8 cellular contexts compared by ENCODE assay signal in the genomic region with DNA sequence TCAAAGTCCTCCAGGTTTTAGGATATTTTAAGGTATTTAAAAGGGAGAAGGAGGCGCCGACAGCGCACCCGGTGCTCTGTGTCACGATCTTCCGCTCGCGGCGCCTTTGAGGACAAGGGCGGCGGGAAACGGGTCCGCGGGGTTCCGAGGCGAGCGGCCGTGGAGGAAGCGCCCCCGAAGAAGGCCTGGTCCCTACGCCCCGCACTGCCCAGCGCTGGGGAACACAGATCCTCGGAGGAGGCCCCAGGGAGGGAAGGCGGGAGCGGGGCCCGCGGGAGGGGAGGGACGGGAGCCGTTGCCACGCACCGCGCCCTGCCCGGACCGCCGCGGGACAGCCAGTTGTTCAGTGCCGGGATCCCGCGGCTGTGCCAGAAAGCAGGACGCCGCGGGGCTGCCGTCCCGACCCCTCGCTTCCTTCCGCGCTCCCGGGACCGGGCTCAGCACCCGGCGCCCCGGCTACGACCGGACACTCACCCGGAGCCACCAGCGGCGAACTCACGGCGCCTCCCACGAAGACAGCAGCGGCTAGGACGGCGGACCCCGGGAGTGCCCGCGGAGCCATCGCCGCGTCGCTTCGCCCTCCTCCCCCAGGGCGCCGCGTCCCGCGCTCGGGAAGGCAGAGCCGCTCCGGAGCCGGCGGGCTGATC. TPM values are rescaled to one million over a fixed set of nuclear protein-coding genes. Genes with fewer than 3 reads are reported as not detected.
DNase-seq lines count a peak whose midpoint lies in the region; ATAC-seq and TF ChIP-seq lines count a peak whose summit lies in the region.

No MANE protein-coding gene starts in this region.

- peak overlapping the region; percentile 86 for H2AFZ ChIP-seq in SK-N-SH (ENCODE audit: low read depth)

- H3K9ac ChIP-seq in SK-N-SH, result peak overlapping the region; percentile 93

- no peak for TF ChIP-seq CTCF in AG10803 (conservative IDR thresholded peaks at IDR 0.05; ENCODE audit: low read length)
- no peak for TF ChIP-seq CTCF in SK-N-SH (IDR thresholded peaks at IDR 0.05)
- TF ChIP-seq CTCF in astrocyte of the cerebellum (IDR thresholded peaks at IDR 0.05; ENCODE audit: low read depth, low read length, missing control alignments), result no peak

- CTCF ChIA-PET in SK-N-SH (lab: Yijun Ruan, JAX), result interaction anchor here (0.9 to 2.0 kb wide), 3 partner anchors 14 to 116 kb away, joined by 3 to 6 read pairs (median 3); no protein-coding TSS in a partner anchor

- H3K27me3 ChIP-seq in SK-N-SH (ENCODE audit: insufficient read depth), result no peaks in the 10 kb centered on the region

- 2% methylated on average over 36 of the region's 82 CpGs for WGBS in SK-N-SH (ENCODE audit: low lambda C conversion rate)

- peak overlapping the region; percentile 76 for H3K4me2 ChIP-seq in SK-N-SH

- TF ChIP-seq RAD21 in SK-N-SH (IDR thresholded peaks at IDR 0.05; ENCODE audit: low read length), result no peak

- no peaks in the 10 kb centered on the region for H3K9me2 ChIP-seq in SK-N-SH

- POLR2A ChIA-PET in SK-N-SH (lab: Yijun Ruan, JAX), result no interaction called here

- peak overlapping the region; percentile 56 to 76; a peak in 3 of 4 replicates for H3K27ac ChIP-seq in SK-N-SH (ENCODE audit: low read depth in 2 of 2, low read length in 1 of 2)

- peaks cover 3 to 16% of the 10 kb centered on the region in 2 experiments; a peak in 3 of 4 replicates for H3K4me1 ChIP-seq in SK-N-SH (ENCODE audit: control insufficient read depth in 1 of 2, insufficient read depth in 2 of 2, low read depth in 1 of 2, low read length in 1 of 2)

- no peak for TF ChIP-seq EP300 in SK-N-SH (IDR thresholded peaks at IDR 0.05; ENCODE audit: borderline replicate concordance in 1 of 2, low read depth in 1 of 2, low read length in 1 of 2)

- 0 out of 2 replicates have a peak, but pooled peaks cover 3% of the 10 kb centered on the region for H4K20me1 ChIP-seq in SK-N-SH (ENCODE audit: insufficient read depth)

- H3F3A ChIP-seq in SK-N-SH (replicated peaks; ENCODE audit: insufficient read depth), result no peaks in the 10 kb centered on the region

- in situ Hi-C loops in astrocyte of the cerebellum (cut with HindIII; ENCODE audit: low sequenced_read_pairs), result no loop called here

- DNase-seq in AG10803 (ENCODE audit: low read depth) (peak; percentile 43), SK-N-SH (peak; percentile 76), astrocyte of the cerebellum (ENCODE audit: low read depth) (no peak), iPS-NIHi7 (ENCODE audit: extremely low spot score) (peak; percentile 37), superior temporal gyrus (ENCODE audit: extremely low spot score) (no peak)
- DNase-seq in stimulated activated CD4-positive, alpha-beta T cell treated with anti-CD3 and anti-CD28 coated beads, Interleukin-15, amount 100 ng/mL, for 24 hours, result peak; percentile 66

- H3K79me2 ChIP-seq in SK-N-SH (ENCODE audit: insufficient read depth), result peaks cover 34% of the 10 kb centered on the region

- ATAC-seq in GM18868 (IDR thresholded peaks at IDR 0.05; ENCODE audit: unreplicated experiment), result peak; percentile 4
- ATAC-seq in HG03108 (IDR thresholded peaks at IDR 0.05; ENCODE audit: unreplicated experiment), result peak; percentile 6

- H3K36me3 ChIP-seq in SK-N-SH (replicated peaks in 1 of 2; ENCODE audit: control insufficient read depth in 1 of 2, insufficient read depth in 2 of 2, low read length in 1 of 2), result no peaks in the 10 kb centered on the region

- no peaks in the 10 kb centered on the region for H3K9me3 ChIP-seq in SK-N-SH

- H3K4me3 ChIP-seq in AG10803 (ENCODE audit: low read length) (peak overlapping the region; percentile 71), SK-N-SH (ENCODE audit: low read depth in 2 of 2, low read length in 1 of 2) (peak overlapping the region; percentile 64 to 91), astrocyte of the cerebellum (ENCODE audit: low read depth, low read length) (peak overlapping the region; percentile 86)

TF ChIP-seq in SK-N-SH, 30 proteins besides CTCF, POLR2A, EP300 and RAD21:
- TF ChIP-seq RXRA (IDR thresholded peaks at IDR 0.05; ENCODE audit: borderline replicate concordance, low read depth), result no peak
- TF ChIP-seq, protein P1, sequence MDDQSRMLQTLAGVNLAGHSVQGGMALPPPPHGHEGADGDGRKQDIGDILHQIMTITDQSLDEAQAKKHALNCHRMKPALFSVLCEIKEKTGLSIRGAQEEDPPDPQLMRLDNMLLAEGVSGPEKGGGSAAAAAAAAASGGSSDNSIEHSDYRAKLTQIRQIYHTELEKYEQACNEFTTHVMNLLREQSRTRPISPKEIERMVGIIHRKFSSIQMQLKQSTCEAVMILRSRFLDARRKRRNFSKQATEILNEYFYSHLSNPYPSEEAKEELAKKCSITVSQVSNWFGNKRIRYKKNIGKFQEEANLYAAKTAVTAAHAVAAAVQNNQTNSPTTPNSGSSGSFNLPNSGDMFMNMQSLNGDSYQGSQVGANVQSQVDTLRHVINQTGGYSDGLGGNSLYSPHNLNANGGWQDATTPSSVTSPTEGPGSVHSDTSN (IDR thresholded peaks at IDR 0.05), result no peak
- no peak for TF ChIP-seq FOXJ3 (CRISPR knock-in tag; IDR thresholded peaks at IDR 0.05)
- TF ChIP-seq GATA2 (CRISPR knock-in tag; IDR thresholded peaks at IDR 0.05), result no peak
- no peak for TF ChIP-seq EZH2phosphoT487 (IDR thresholded peaks at IDR 0.05; ENCODE audit: borderline replicate concordance, low read depth)
- peak; percentile 61; the same call in 1 of the 2 replicates for TF ChIP-seq POLR2AphosphoS5 (IDR thresholded peaks at IDR 0.05; ENCODE audit: low read depth, low read length)
- TF ChIP-seq TCF12 (IDR thresholded peaks at IDR 0.05), result no peak
- peak; percentile 80; the same call in 1 of the 2 replicates for TF ChIP-seq TAF1 (IDR thresholded peaks at IDR 0.05; ENCODE audit: borderline replicate concordance, low read depth, low read length)
- no peak for TF ChIP-seq NRF1 (IDR thresholded peaks at IDR 0.05; ENCODE audit: low read depth, low read length)
- TF ChIP-seq, protein P2, sequence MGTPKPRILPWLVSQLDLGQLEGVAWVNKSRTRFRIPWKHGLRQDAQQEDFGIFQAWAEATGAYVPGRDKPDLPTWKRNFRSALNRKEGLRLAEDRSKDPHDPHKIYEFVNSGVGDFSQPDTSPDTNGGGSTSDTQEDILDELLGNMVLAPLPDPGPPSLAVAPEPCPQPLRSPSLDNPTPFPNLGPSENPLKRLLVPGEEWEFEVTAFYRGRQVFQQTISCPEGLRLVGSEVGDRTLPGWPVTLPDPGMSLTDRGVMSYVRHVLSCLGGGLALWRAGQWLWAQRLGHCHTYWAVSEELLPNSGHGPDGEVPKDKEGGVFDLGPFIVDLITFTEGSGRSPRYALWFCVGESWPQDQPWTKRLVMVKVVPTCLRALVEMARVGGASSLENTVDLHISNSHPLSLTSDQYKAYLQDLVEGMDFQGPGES (IDR thresholded peaks at IDR 0.05; ENCODE audit: low read depth, low read length), result no peak
- no peak for TF ChIP-seq FOSL2 (IDR thresholded peaks at IDR 0.05; ENCODE audit: borderline replicate concordance, low read depth)
- TF ChIP-seq, protein P3, sequence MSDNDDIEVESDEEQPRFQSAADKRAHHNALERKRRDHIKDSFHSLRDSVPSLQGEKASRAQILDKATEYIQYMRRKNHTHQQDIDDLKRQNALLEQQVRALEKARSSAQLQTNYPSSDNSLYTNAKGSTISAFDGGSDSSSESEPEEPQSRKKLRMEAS (IDR thresholded peaks at IDR 0.05; ENCODE audit: low read depth), result no peak; the same call in 1 of the 2 replicates
- TF ChIP-seq MXI1 (IDR thresholded peaks at IDR 0.05; ENCODE audit: low read depth, low read length), result no peak
TF ChIP-seq in SK-N-SH: peak in this region for 2.

RNA-seq across cellular contexts. Expression of a gene that starts 0.3 kb away (rescaled TPM):
- polyA plus RNA-seq in SK-N-SH (2012; rRNA removed), result 4.0 and 4.5 TPM in 2 replicates
- 4.4 and 4.5 TPM in 2 replicates for polyA plus RNA-seq in SK-N-SH (2012; cell fraction: cytosol; rRNA removed)
- 3.9 and 4.9 TPM in 2 replicates for polyA plus RNA-seq in SK-N-SH (2012; cell fraction: nucleus; rRNA removed)

Comparison
In these comparisons a context has a peak if more than half of its experiments do, and no peak if none do; other contexts are left out.
1. DNase-seq: peak in AG10803 (single experiment), SK-N-SH (single experiment), iPS-NIHi7 (single experiment) and stimulated activated CD4-positive, alpha-beta T cell treated with anti-CD3 and anti-CD28 coated beads, Interleukin-15, amount 100 ng/mL, for 24 hours (single experiment); none in astrocyte of the cerebellum (single experiment) and superior temporal gyrus (single experiment).
2. Peak in every context shown above with its lines, with median percentiles within 50 percentile points of each other: H3K4me3 ChIP-seq.